ENCODE assay signal across 24 cellular contexts in genomic region chr6:35547666-35548065, GRCh38. TPM values are rescaled to one million over a fixed set of nuclear protein-coding genes. Genes with fewer than 3 reads are reported as not detected.
A peak's percentile ranks its signal among the peaks of the same experiment; 100 is the strongest.
DNase-seq lines count a peak whose midpoint lies in the region; ATAC-seq, FAIRE-seq and TF ChIP-seq lines count a peak whose summit lies in the region.
"Had no signal": no experiment of that assay in that cellular context is flagged by ENCODE, and none has a peak within 500 bp of the region (broad histone marks: within the 10 kb centered on the region; RNA-seq: fewer than 3 reads in every experiment).

No MANE protein-coding gene starts in this region.

- TF ChIP-seq RAD21 in IMR-90 (IDR thresholded peaks at IDR 0.05; ENCODE audit: low read length) (no peak), HepG2 (CRISPR knock-in tag; IDR thresholded peaks at IDR 0.05) (no peak)

- H4K8ac ChIP-seq in IMR-90 (ENCODE audit: low read depth in 2 of 2, low read length in 2 of 2) = no peak overlapping the region

- H2AK9ac ChIP-seq in IMR-90 (replicated peaks; ENCODE audit: low read depth, low read length, poor library complexity) = no peak overlapping the region

- no peak for DNase-seq in IMR-90
- DNase-seq in choroid plexus epithelial cell (ENCODE audit: low read depth) = peak; percentile 21
- no peak for DNase-seq in HepG2 (ENCODE audit: low spot score)
- DNase-seq in prostate gland (ENCODE audit: low spot score) = no peak
- no peak for DNase-seq in OCI-M2 (lab: John Stamatoyannopoulos, UW; ENCODE audit: unreplicated experiment)
- no peak for DNase-seq in NCI-H1694 (lab: John Stamatoyannopoulos, UW)
- no peak for DNase-seq in progenitor cell of endocrine pancreas (ENCODE audit: low spot score, unreplicated experiment)
- DNase-seq: C1 segment of cervical spinal cord, NCI-H1092 treated with DMSO at 0.1 percent for 48 hours, NCI-H2081 treated with DMSO at 0.1 percent for 48 hours, NCI-H510A, NCI-H774, RPMI8226, SIG-M5 had no signal

- H2AFZ ChIP-seq in IMR-90 (replicated peaks; ENCODE audit: low read length, poor library complexity) = no peak overlapping the region
- H2AFZ ChIP-seq in HepG2 (ENCODE audit: low read length) = no peak overlapping the region

- H3K4me1 ChIP-seq in IMR-90 (ENCODE audit: control insufficient read depth, insufficient read depth, low read length) = no peaks in the 10 kb centered on the region
- H3K4me1 ChIP-seq in HepG2 (ENCODE audit: insufficient read depth, low read length) = peaks cover 7% of the 10 kb centered on the region; the same call in 1 of the 2 replicates
- H3K4me1 ChIP-seq in prostate gland (replicated peaks) = no peaks in the 10 kb centered on the region
- H3K4me1 ChIP-seq: A549, HAP-1 had no signal

- H2BK15ac ChIP-seq in IMR-90 (ENCODE audit: low read depth, low read length) = no peak overlapping the region

- CTCF ChIA-PET in IMR-90 (lab: Yijun Ruan, JAX) = no interaction called here
- CTCF ChIA-PET in HepG2 (lab: Yijun Ruan, JAX; ENCODE audit: low intra/inter-chr PET ratio, low total read pairs) = no interaction called here

- no peak overlapping the region for H4K91ac ChIP-seq in IMR-90 (ENCODE audit: insufficient read depth, low read depth, low read length)

- no peak overlapping the region for H2AK5ac ChIP-seq in IMR-90 (ENCODE audit: low read depth, low read length)

- H3K79me1 ChIP-seq in IMR-90 (ENCODE audit: low read depth in 1 of 2, low read length in 2 of 2) = no peaks in the 10 kb centered on the region

- peaks cover 2% of the 10 kb centered on the region for H3K36me3 Mint-ChIP-seq in progenitor cell of endocrine pancreas (ENCODE audit: insufficient read depth)

- H3K23ac ChIP-seq in IMR-90 (ENCODE audit: low read depth, low read length) = no peak overlapping the region

- H4K20me1 ChIP-seq in IMR-90 (ENCODE audit: insufficient read depth, low read length) (no peaks in the 10 kb centered on the region), HepG2 (ENCODE audit: insufficient read depth, low read length) (no peaks in the 10 kb centered on the region)

- H3K27ac ChIP-seq in IMR-90 (ENCODE audit: insufficient read depth, low read length) (no peak overlapping the region), HepG2 (ENCODE audit: extremely low read length, insufficient read depth, low read length) (no peak overlapping the region), prostate gland (peak overlapping the region; percentile 47 to 60)
- H3K27ac ChIP-seq: A549 had no signal

- intact Hi-C loops in IMR-90 (cut with micrococcal nuclease) (no loop called here), HepG2 (cut with micrococcal nuclease; ENCODE audit: unreplicated experiment) (no loop called here), prostate gland (cut with DNase I) (no loop called here)

- H3K4me3 Mint-ChIP-seq in progenitor cell of endocrine pancreas (ENCODE audit: low read depth) = no peak overlapping the region

- no peak overlapping the region for H3K56ac ChIP-seq in IMR-90 (ENCODE audit: extremely low read depth, insufficient read depth, low read length)

- TF ChIP-seq EP300 in HepG2 (IDR thresholded peaks at IDR 0.05; ENCODE audit: low read depth in 2 of 2, low read length in 2 of 2) (no peak), HepG2 (CRISPR knock-in tag; IDR thresholded peaks at IDR 0.05; ENCODE audit: borderline replicate concordance) (no peak)

- TF ChIP-seq CTCF in IMR-90 (conservative IDR thresholded peaks at IDR 0.05; ENCODE audit: low read depth, low read length) (no peak), choroid plexus epithelial cell (conservative IDR thresholded peaks at IDR 0.05; ENCODE audit: low read depth, low read length) (no peak), HepG2 (CRISPR knock-in tag; IDR thresholded peaks at IDR 0.05) (no peak), prostate gland (IDR thresholded peaks at IDR 0.05) (no peak), progenitor cell of endocrine pancreas (IDR thresholded peaks at IDR 0.05; ENCODE audit: unreplicated experiment) (no peak)

- H3K27me3 Mint-ChIP-seq in progenitor cell of endocrine pancreas = peaks cover 14% of the 10 kb centered on the region

- FAIRE-seq in HepG2 (lab: Jason Lieb, UNC) = peak; percentile 12
- FAIRE-seq: A549, D721Med, GM12891, GM18507, HTR-8/SVneo had no signal

- POLR2A ChIA-PET in IMR-90 (lab: Charles Lee; ENCODE audit: unreplicated experiment) (no interaction called here), HepG2 (lab: Yijun Ruan, JAX) (no interaction called here)

- H3K9ac ChIP-seq in IMR-90 (ENCODE audit: low read depth, low read length) = no peak overlapping the region
- no peak overlapping the region for H3K9ac ChIP-seq in HepG2 (ENCODE audit: insufficient read depth, low read depth, low read length)

- peaks cover 4% of the 10 kb centered on the region for H3K9me3 Mint-ChIP-seq in progenitor cell of endocrine pancreas (ENCODE audit: low read depth)

- H3K9me1 ChIP-seq in IMR-90 (ENCODE audit: insufficient read depth, low read length) = no peaks in the 10 kb centered on the region

- no peaks in the 10 kb centered on the region for H3K79me2 ChIP-seq in HepG2 (ENCODE audit: insufficient read depth, low read length)

- H3K4me3 ChIP-seq in IMR-90 (ENCODE audit: insufficient read depth, low read depth, low read length) (no peak overlapping the region), choroid plexus epithelial cell (ENCODE audit: low read depth, low read length) (no peak overlapping the region), HepG2 (replicated peaks in 1 of 3; ENCODE audit: insufficient read depth in 1 of 3, low read depth in 2 of 3, low read length in 3 of 3) (no peak overlapping the region), prostate gland (no peak overlapping the region)
- H3K4me3 ChIP-seq: A549, HAP-1 had no signal

- no peak overlapping the region for H4K5ac ChIP-seq in IMR-90 (ENCODE audit: low read depth, low read length)

- no peaks in the 10 kb centered on the region for H3K4me1 Mint-ChIP-seq in progenitor cell of endocrine pancreas (ENCODE audit: low read depth)

- WGBS in IMR-90 (ENCODE audit: extremely low coverage in 2 of 2, insufficient read length in 1 of 2), 2 experiments = no CpG with 5 or more reads among the region's 6 CpGs
- 6% methylated on average over 6 of the region's 6 CpGs for WGBS in HepG2 (ENCODE audit: low lambda C conversion rate)
- WGBS in prostate gland = 22% methylated on average over 6 of the region's 6 CpGs

- H2BK5ac ChIP-seq in IMR-90 (ENCODE audit: low read depth, low read length, poor library complexity, severe bottlenecking) = no peak overlapping the region

- H3K9me3 ChIP-seq in IMR-90 (ENCODE audit: control insufficient read depth, insufficient read depth, low read length) = peaks cover 6% of the 10 kb centered on the region
- H3K9me3 ChIP-seq in HepG2 (ENCODE audit: low read length) = peaks cover 11% of the 10 kb centered on the region; the same call in 1 of the 2 replicates
- no peaks in the 10 kb centered on the region for H3K9me3 ChIP-seq in prostate gland
- H3K9me3 ChIP-seq: A549 had no signal

- no peak overlapping the region for H3K14ac ChIP-seq in IMR-90 (replicated peaks; ENCODE audit: low read depth, low read length)

- dilution Hi-C loops in IMR-90 (cut with HindIII; ENCODE audit: low sequenced_read_pairs, unreplicated experiment) = no loop called here

- in situ Hi-C loops in IMR-90 (cut with MboI; ENCODE audit: low sequenced_read_pairs) = loop anchor here (25.0 kb wide), 1 partner anchor 415 kb away; no protein-coding TSS in a partner anchor
- in situ Hi-C loops in HepG2 (cut with HindIII; ENCODE audit: extremely low pct_ligation_motif_present, low pct_unique_long_range_greater_than_20kb) = no loop called here

- H3K4me2 ChIP-seq in IMR-90 (ENCODE audit: low read depth, low read length) (peak overlapping the region; percentile 22; the same call in 1 of the 2 replicates), HepG2 (ENCODE audit: low read depth, low read length) (no peak overlapping the region)
- H3K4me2 ChIP-seq: A549 had no signal

- no peaks in the 10 kb centered on the region for H3K36me3 ChIP-seq in IMR-90 (ENCODE audit: control insufficient read depth, insufficient read depth, low read length)
- H3K36me3 ChIP-seq in HepG2 (replicated peaks in 1 of 2; ENCODE audit: control insufficient read depth in 1 of 2, insufficient read depth in 2 of 2, low read length in 2 of 2) = no peaks in the 10 kb centered on the region
- H3K36me3 ChIP-seq in prostate gland = no peaks in the 10 kb centered on the region
- H3K36me3 ChIP-seq: HAP-1 had no signal

- peaks cover 17% of the 10 kb centered on the region; the same call in 1 of the 2 replicates for H3K27me3 ChIP-seq in IMR-90 (ENCODE audit: control insufficient read depth, insufficient read depth, low read length)
- H3K27me3 ChIP-seq in HepG2 (ENCODE audit: control insufficient read depth in 1 of 2, insufficient read depth in 2 of 2, low read length in 2 of 2) = peaks cover 0 to 18% of the 10 kb centered on the region in 2 experiments
- H3K27me3 ChIP-seq in prostate gland (replicated peaks; ENCODE audit: insufficient read depth) = no peaks in the 10 kb centered on the region

- H2BK20ac ChIP-seq in IMR-90 (ENCODE audit: low read depth, low read length) = no peak overlapping the region

- BruUV-seq in IMR-90 (replicated peaks; lab: Mats Ljungman, UMichigan) (no TSS peak), HepG2 (replicated peaks; lab: Mats Ljungman, UMichigan) (no TSS peak)

- TF ChIP-seq POLR2A in IMR-90 (IDR thresholded peaks at IDR 0.05; ENCODE audit: low read depth, low read length) = no peak
- TF ChIP-seq POLR2A in HepG2 (IDR thresholded peaks at IDR 0.05; ENCODE audit: insufficient read depth in 1 of 2, low read depth in 2 of 2, low read length in 2 of 2) = no peak
- TF ChIP-seq POLR2A in prostate gland (IDR thresholded peaks at IDR 0.05) = no peak

- no peak overlapping the region for H3K27ac Mint-ChIP-seq in progenitor cell of endocrine pancreas

- H2BK120ac ChIP-seq in IMR-90 (ENCODE audit: low read depth, low read length) = no peak overlapping the region

- no peak overlapping the region for H3K4ac ChIP-seq in IMR-90 (ENCODE audit: low read depth, low read length)

- H3K18ac ChIP-seq in IMR-90 (ENCODE audit: low read depth, low read length) = no peak overlapping the region

- ATAC-seq in IMR-90 (ENCODE audit: low read depth) (no peak), HepG2 (no peak), GM19397 (IDR thresholded peaks at IDR 0.05; ENCODE audit: unreplicated experiment) (no peak)
- ATAC-seq: A549, SK-N-SH treated with all-trans-retinoic acid at 6 μM for 48 hours had no signal

RNA-seq across cellular contexts. Expression of gene TULP1, which starts 35.0 kb away (rescaled TPM):
- total RNA-seq in IMR-90 (2012; rRNA removed) (not detected in 2 replicates), HepG2 (2016; rRNA removed; fragmentation: Illumina TruSeq; extraction: Trizol) (not detected in 2 replicates), prostate gland (under 1 TPM in 1 of 2 donors, not detected in 1; 0.27 TPM), progenitor cell of endocrine pancreas (0.22 TPM in 2 replicates)
- polyA plus RNA-seq in IMR-90 (2012; rRNA removed) (not detected in 2 replicates), HepG2 (2011; rRNA removed) (not detected in 2 replicates)
- not detected in 2 replicates for polyA plus RNA-seq in IMR-90 (2012; cell fraction: cytosol; rRNA removed)
- not detected in 2 replicates for polyA plus RNA-seq in IMR-90 (2012; cell fraction: nucleus; rRNA removed; ENCODE audit: low replicate concordance)
- total RNA-seq in HepG2 (2016; cell fraction: cytosol; rRNA removed; fragmentation: Illumina TruSeq; extraction: Trizol; ENCODE audit: low read depth) = 0.35 TPM in 1 of 2 replicates, not detected in the other
- total RNA-seq in HepG2 (2016; cell fraction: insoluble cytoplasmic fraction; rRNA removed; fragmentation: Illumina TruSeq; extraction: Trizol) = not detected in 2 replicates
- total RNA-seq in HepG2 (2016; cell fraction: membrane; rRNA removed; fragmentation: Illumina TruSeq; extraction: Trizol) = not detected in 2 replicates
- not detected in 2 replicates for total RNA-seq in HepG2 (2016; cell fraction: nucleus; rRNA removed; fragmentation: Illumina TruSeq; extraction: Trizol)
- not detected in 2 replicates for polyA plus RNA-seq in HepG2 (2011; cell fraction: cytosol; rRNA removed)
- polyA plus RNA-seq in HepG2 (2011; cell fraction: nucleus; rRNA removed) = not detected in 2 replicates
- not detected in 2 replicates for polyA plus RNA-seq in HepG2 (2012)
- not detected in 2 replicates for polyA plus RNA-seq in HepG2 (2016; cell fraction: cytosol; fragmentation: Illumina TruSeq; extraction: Trizol; ENCODE audit: low read depth)
- polyA plus RNA-seq in HepG2 (2016; cell fraction: insoluble cytoplasmic fraction; fragmentation: Illumina TruSeq; extraction: Trizol; ENCODE audit: low read depth) = not detected in 2 replicates
- not detected in 2 replicates for polyA plus RNA-seq in HepG2 (2016; cell fraction: membrane; fragmentation: Illumina TruSeq; extraction: Trizol; ENCODE audit: low read depth)
- not detected in 2 replicates for polyA plus RNA-seq in HepG2 (2016; cell fraction: nucleus; fragmentation: Illumina TruSeq; extraction: Trizol; ENCODE audit: insufficient read depth, low read depth)
- not detected in 2 replicates for polyA minus RNA-seq in HepG2 (2011; rRNA and poly(A)+ RNA removed; ENCODE audit: low replicate concordance)
- not detected in 2 replicates for polyA minus RNA-seq in HepG2 (2011; cell fraction: cytosol; rRNA and poly(A)+ RNA removed)
- polyA minus RNA-seq in HepG2 (2011; cell fraction: nucleus; rRNA and poly(A)+ RNA removed) = not detected in 2 replicates
- total RNA-seq: LHCN-M2, OCI-LY7 had no signal
- polyA plus RNA-seq: A549 had no signal

RNA-seq across cellular contexts. Expression of gene TEAD3, which starts 50.8 kb away (rescaled TPM):
- total RNA-seq in IMR-90 (2012; rRNA removed) (5.0 and 5.2 TPM in 2 replicates), HepG2 (2016; rRNA removed; fragmentation: Illumina TruSeq; extraction: Trizol) (14.4 and 15.1 TPM in 2 replicates), prostate gland (10 to 100 TPM; 34.1 to 41.1 TPM), progenitor cell of endocrine pancreas (42.5 and 43.4 TPM in 2 replicates)
- polyA plus RNA-seq in IMR-90 (2012; rRNA removed) (25.0 and 28.0 TPM in 2 replicates), HepG2 (2011; rRNA removed) (16.5 and 20.5 TPM in 2 replicates)
- polyA plus RNA-seq in IMR-90 (2012; cell fraction: cytosol; rRNA removed) = 16.6 and 30.2 TPM in 2 replicates
- 49.5 and 83.0 TPM in 2 replicates for polyA plus RNA-seq in IMR-90 (2012; cell fraction: nucleus; rRNA removed; ENCODE audit: low replicate concordance)
- total RNA-seq in HepG2 (2016; cell fraction: cytosol; rRNA removed; fragmentation: Illumina TruSeq; extraction: Trizol; ENCODE audit: low read depth) = 3.9 and 4.4 TPM in 2 replicates
- 12.5 and 14.5 TPM in 2 replicates for total RNA-seq in HepG2 (2016; cell fraction: insoluble cytoplasmic fraction; rRNA removed; fragmentation: Illumina TruSeq; extraction: Trizol)
- 14.0 and 14.5 TPM in 2 replicates for total RNA-seq in HepG2 (2016; cell fraction: membrane; rRNA removed; fragmentation: Illumina TruSeq; extraction: Trizol)
- total RNA-seq in HepG2 (2016; cell fraction: nucleus; rRNA removed; fragmentation: Illumina TruSeq; extraction: Trizol) = 12.5 and 14.3 TPM in 2 replicates
- polyA plus RNA-seq in HepG2 (2011; cell fraction: cytosol; rRNA removed) = 11.8 and 14.3 TPM in 2 replicates
- 41.6 and 45.4 TPM in 2 replicates for polyA plus RNA-seq in HepG2 (2011; cell fraction: nucleus; rRNA removed)
- polyA plus RNA-seq in HepG2 (2012) = 19.1 and 24.4 TPM in 2 replicates
- polyA plus RNA-seq in HepG2 (2016; cell fraction: cytosol; fragmentation: Illumina TruSeq; extraction: Trizol; ENCODE audit: low read depth) = 5.1 and 5.5 TPM in 2 replicates
- polyA plus RNA-seq in HepG2 (2016; cell fraction: insoluble cytoplasmic fraction; fragmentation: Illumina TruSeq; extraction: Trizol; ENCODE audit: low read depth) = 22.1 and 28.5 TPM in 2 replicates
- polyA plus RNA-seq in HepG2 (2016; cell fraction: membrane; fragmentation: Illumina TruSeq; extraction: Trizol; ENCODE audit: low read depth) = 12.7 and 14.9 TPM in 2 replicates
- polyA plus RNA-seq in HepG2 (2016; cell fraction: nucleus; fragmentation: Illumina TruSeq; extraction: Trizol; ENCODE audit: insufficient read depth, low read depth) = 41.9 and 43.9 TPM in 2 replicates
- polyA minus RNA-seq in HepG2 (2011; rRNA and poly(A)+ RNA removed; ENCODE audit: low replicate concordance) = 6.0 and 22.8 TPM in 2 replicates
- 7.7 and 8.2 TPM in 2 replicates for polyA minus RNA-seq in HepG2 (2011; cell fraction: cytosol; rRNA and poly(A)+ RNA removed)
- 7.9 and 8.6 TPM in 2 replicates for polyA minus RNA-seq in HepG2 (2011; cell fraction: nucleus; rRNA and poly(A)+ RNA removed)
- total RNA-seq: OCI-LY7 had no signal

Comparison
In these comparisons a context has a peak if more than half of its experiments do, and no peak if none do; other contexts are left out.
1. H3K27ac ChIP-seq: peak in prostate gland (2 of 2); none in IMR-90 (single experiment) and HepG2 (single experiment).